Comparison of ENCODE assay signal across 33 cellular contexts in the genomic region with DNA sequence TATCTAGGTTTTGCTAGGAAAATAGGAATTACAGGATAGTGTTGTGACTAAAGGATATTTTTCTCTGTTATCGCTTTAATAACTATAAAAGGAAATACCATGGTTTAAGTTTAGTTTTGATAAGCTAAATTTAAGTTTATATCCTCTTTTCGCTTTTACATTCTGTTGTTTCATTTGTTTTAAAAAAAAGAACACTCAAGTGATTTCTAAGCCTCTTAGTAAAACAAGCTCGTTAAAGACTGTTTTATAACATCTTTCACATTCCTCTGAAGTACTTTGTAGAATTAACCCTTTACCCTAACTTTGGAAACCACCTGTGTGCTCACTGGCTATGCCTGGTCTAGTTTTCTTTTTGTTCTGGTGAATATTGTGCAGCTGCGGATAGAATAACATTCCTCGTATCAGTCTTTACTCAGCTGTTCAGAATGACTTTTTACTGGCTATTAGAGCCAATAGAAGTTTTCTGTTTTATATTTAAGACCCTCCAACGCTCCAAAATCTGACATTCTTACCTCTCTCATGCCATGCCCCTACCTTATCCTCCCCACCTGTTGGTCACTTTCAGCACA.
DNase-seq lines count a peak whose midpoint lies in the region; ATAC-seq, FAIRE-seq and TF ChIP-seq lines count a peak whose summit lies in the region.
"Had no signal": no experiment of that assay in that cellular context is flagged by ENCODE, and none has a peak within 500 bp of the region (broad histone marks: within the 10 kb centered on the region; RNA-seq: fewer than 3 reads in every experiment).

No MANE protein-coding gene starts in this region.

- no peak overlapping the region for H3K4me3 ChIP-seq in A549
- no peak overlapping the region for H3K4me3 ChIP-seq in ascending aorta
- no peak overlapping the region for H3K4me3 ChIP-seq in left lung
- H3K4me3 ChIP-seq in trophoblast cell (ENCODE audit: low read depth, low read length): no peak overlapping the region
- H3K4me3 ChIP-seq in MG63: no peak overlapping the region
- H3K4me3 ChIP-seq: body of pancreas, gastrocnemius medialis, GM12878, PC-9, skin epidermis, suprapubic skin had no signal

- no peak overlapping the region for H2AK5ac ChIP-seq in trophoblast cell (ENCODE audit: low read length)

- H3K27ac ChIP-seq in A549 (peak overlapping the region; percentile 11 to 59; a peak in 1 of 6 replicates), ascending aorta (peak overlapping the region; percentile 43 to 57), left lung (peak overlapping the region in 1 of 2 donors; percentile 26), trophoblast cell (ENCODE audit: low read depth, low read length) (peak overlapping the region; percentile 73)
- H3K27ac ChIP-seq: PC-9, suprapubic skin had no signal

- H3K27me3 Mint-ChIP-seq in activated CD8-positive, alpha-beta T cell treated with anti-CD3 and anti-CD28 coated beads for 36 hours: no peaks in the 10 kb centered on the region
- H3K27me3 Mint-ChIP-seq: CD4-positive, alpha-beta T cell; naive B cell had no signal

- peak overlapping the region; percentile 43 for H3K18ac ChIP-seq in trophoblast cell (ENCODE audit: low read length)

- FAIRE-seq in A549 (lab: Jason Lieb, UNC) (no peak), H54 (lab: Jason Lieb, UNC) (no peak)
- FAIRE-seq: GM12878 had no signal

- peak overlapping the region; percentile 30 for H2BK120ac ChIP-seq in trophoblast cell (ENCODE audit: insufficient read depth, low read length, poor library complexity)

- H3K4me3 Mint-ChIP-seq in activated CD8-positive, alpha-beta T cell treated with anti-CD3 and anti-CD28 coated beads for 36 hours: no peak overlapping the region
- H3K4me3 Mint-ChIP-seq: activated T-cell treated with anti-CD3 and anti-CD28 coated beads, Interleukin-2, amount 50 U/mL, for 72 hours; CD4-positive, alpha-beta T cell; immature natural killer cell; naive B cell had no signal

- H3K4me2 ChIP-seq in A549: peak overlapping the region; percentile 53; the same call in 1 of the 3 replicates
- peak overlapping the region; percentile 8 for H3K4me2 ChIP-seq in trophoblast cell (ENCODE audit: low read length)
- H3K4me2 ChIP-seq: PC-9 had no signal

- POLR2A ChIA-PET in A549 (lab: Yijun Ruan, JAX): no interaction called here
- POLR2A ChIA-PET in activated CD8-positive, alpha-beta T cell treated with anti-CD3 and anti-CD28 coated beads for 36 hours (lab: Charles Lee): no interaction called here

- H3K4ac ChIP-seq in trophoblast cell (ENCODE audit: low read depth, low read length): peak overlapping the region; percentile 13

- H3K36me3 Mint-ChIP-seq in activated CD8-positive, alpha-beta T cell treated with anti-CD3 and anti-CD28 coated beads for 36 hours (ENCODE audit: low read depth): no peaks in the 10 kb centered on the region
- H3K36me3 Mint-ChIP-seq: naive B cell had no signal

- H3K79me1 ChIP-seq in trophoblast cell (ENCODE audit: low read length): peaks cover 21% of the 10 kb centered on the region

- H3K79me2 ChIP-seq in trophoblast cell (ENCODE audit: control insufficient read depth, insufficient read depth, low read length, poor library complexity): peaks cover 2% of the 10 kb centered on the region

- H3K9me3 ChIP-seq in A549 (peaks cover 14% of the 10 kb centered on the region; the same call in 2 of the 3 replicates), ascending aorta (no peaks in the 10 kb centered on the region), left lung (peaks cover 0 to 6% of the 10 kb centered on the region in 2 donors), trophoblast cell (ENCODE audit: insufficient read depth, low read depth, low read length) (peaks cover 3% of the 10 kb centered on the region), MG63 (peaks cover 6% of the 10 kb centered on the region; the same call in 1 of the 2 replicates)
- H3K9me3 ChIP-seq: body of pancreas, gastrocnemius medialis had no signal

- no peak overlapping the region for H3K9ac ChIP-seq in trophoblast cell (ENCODE audit: low read length)

- TF ChIP-seq POLR2A in A549 (IDR thresholded peaks at IDR 0.05; ENCODE audit: low read length): no peak
- no peak for TF ChIP-seq POLR2A in H54 (IDR thresholded peaks at IDR 0.05; ENCODE audit: low read depth, low read length)

- no peak overlapping the region for H2AFZ ChIP-seq in trophoblast cell (ENCODE audit: insufficient read depth, low read length, poor library complexity)
- H2AFZ ChIP-seq: PC-9 had no signal

- peak overlapping the region; percentile 37 for H2BK5ac ChIP-seq in trophoblast cell (ENCODE audit: low read depth, low read length, poor library complexity)

- H3K9me3 Mint-ChIP-seq in activated CD8-positive, alpha-beta T cell treated with anti-CD3 and anti-CD28 coated beads for 36 hours: peaks cover 7% of the 10 kb centered on the region

- no peak for TF ChIP-seq EP300 in A549 (IDR thresholded peaks at IDR 0.05)

- CTCF ChIA-PET in A549 (lab: Yijun Ruan, JAX): no interaction called here
- CTCF ChIA-PET in activated CD8-positive, alpha-beta T cell treated with anti-CD3 and anti-CD28 coated beads for 36 hours (lab: Charles Lee): no interaction called here

- no peak for TF ChIP-seq RAD21 in A549 (conservative IDR thresholded peaks at IDR 0.05 in 1 of 2, IDR thresholded peaks at IDR 0.05 in 1 of 2)

- no peak overlapping the region for H4K12ac ChIP-seq in trophoblast cell (ENCODE audit: low read depth, low read length)

- H4K8ac ChIP-seq in trophoblast cell (ENCODE audit: low read depth, low read length): peak overlapping the region; percentile 4

- no peak overlapping the region for H3K23ac ChIP-seq in trophoblast cell (ENCODE audit: low read length)

- H3K27ac Mint-ChIP-seq in activated CD8-positive, alpha-beta T cell treated with anti-CD3 and anti-CD28 coated beads for 36 hours: no peak overlapping the region
- H3K27ac Mint-ChIP-seq: activated T-cell treated with anti-CD3 and anti-CD28 coated beads, Interleukin-2, amount 50 U/mL, for 72 hours; CD4-positive, alpha-beta T cell; immature natural killer cell had no signal

- peak overlapping the region; percentile 33 for H3K14ac ChIP-seq in trophoblast cell (ENCODE audit: low read length)

- DNase-seq in A549 (ENCODE audit: low read depth in 1 of 2, low spot score in 1 of 2): no peak
- no peak for DNase-seq in ascending aorta (ENCODE audit: low spot score in 2 of 2)
- DNase-seq in left lung: no peak
- DNase-seq in trophoblast cell: no peak
- DNase-seq in H54 (ENCODE audit: insufficient read length, low spot score): no peak
- DNase-seq in MG63: no peak
- no peak for DNase-seq in NCI-H1105 treated with DMSO at 0.1 percent for 48 hours (lab: John Stamatoyannopoulos, UW)
- DNase-seq in activated CD8-positive, alpha-beta T cell treated with anti-CD3 and anti-CD28 coated beads for 36 hours: no peak
- DNase-seq: activated CD4-positive, alpha-beta T cell treated with anti-CD3 and anti-CD28 coated beads, Interleukin-2, amount 50 U/mL, for 4 hours; activated naive CD4-positive, alpha-beta T cell treated with Interleukin-2 at 50 U/mL for 16 hours; activated T-cell treated with anti-CD3 and anti-CD28 coated beads, Interleukin-2, amount 50 U/mL, for 72 hours; body of pancreas; CD4-positive, alpha-beta T cell; gastrocnemius medialis; hypothalamus; immature natural killer cell; Karpas-422; midbrain; MV-4-11; naive B cell; NCI-H2107; NCI-H345; NCI-H69; occipital lobe; PC-9; stimulated activated naive CD4-positive, alpha-beta T cell; T-helper 2 cell had no signal

- intact Hi-C loops in ascending aorta (cut with DNase I) (loop anchor here (2.0 to 10.0 kb wide), 2 partner anchors 183 to 475 kb away; a partner anchor contains a TSS), left lung (cut with DNase I) (no loop called here)
- intact Hi-C loops in activated CD8-positive, alpha-beta T cell treated with anti-CD3 and anti-CD28 coated beads for 36 hours (cut with micrococcal nuclease): no loop called here

- WGBS in A549 (ENCODE audit: missing lambda C conversion rate): 79% methylated on average over 6 of the region's 6 CpGs
- WGBS in trophoblast cell (ENCODE audit: extremely low coverage, insufficient coverage, insufficient read length): no CpG with 5 or more reads among the region's 6 CpGs

- H3K27me3 ChIP-seq in ascending aorta (no peaks in the 10 kb centered on the region), left lung (no peaks in the 10 kb centered on the region), trophoblast cell (ENCODE audit: insufficient read depth, low read length) (no peaks in the 10 kb centered on the region), MG63 (no peaks in the 10 kb centered on the region)
- H3K27me3 ChIP-seq: body of pancreas, gastrocnemius medialis, suprapubic skin had no signal

- peak overlapping the region; percentile 15 for H2BK12ac ChIP-seq in trophoblast cell (ENCODE audit: low read length)

- H3K36me3 ChIP-seq in ascending aorta (no peaks in the 10 kb centered on the region), left lung (no peaks in the 10 kb centered on the region), trophoblast cell (ENCODE audit: control insufficient read depth in 1 of 2, insufficient read depth in 2 of 2, low read length in 2 of 2) (no peaks in the 10 kb centered on the region), MG63 (no peaks in the 10 kb centered on the region)
- H3K36me3 ChIP-seq: gastrocnemius medialis, suprapubic skin had no signal

- H3K4me1 Mint-ChIP-seq in activated CD8-positive, alpha-beta T cell treated with anti-CD3 and anti-CD28 coated beads for 36 hours (ENCODE audit: low read depth): no peaks in the 10 kb centered on the region
- H3K4me1 Mint-ChIP-seq: immature natural killer cell, naive B cell had no signal

- peak overlapping the region; percentile 18 for H4K91ac ChIP-seq in trophoblast cell (ENCODE audit: low read depth, low read length)

- H3K4me1 ChIP-seq in A549 (peaks cover 63% of the 10 kb centered on the region), ascending aorta (peaks cover 6 to 43% of the 10 kb centered on the region in 2 donors), left lung (peaks cover 6 to 39% of the 10 kb centered on the region in 2 donors), trophoblast cell (ENCODE audit: control insufficient read depth in 1 of 2, insufficient read depth in 2 of 2, low read length in 2 of 2) (peaks cover 14 to 26% of the 10 kb centered on the region in 2 experiments)

- TF ChIP-seq CTCF in A549 (IDR thresholded peaks at IDR 0.05): no peak
- no peak for TF ChIP-seq CTCF in ascending aorta (IDR thresholded peaks at IDR 0.05)
- TF ChIP-seq CTCF in left lung (IDR thresholded peaks at IDR 0.05): no peak
- TF ChIP-seq CTCF in activated CD8-positive, alpha-beta T cell treated with anti-CD3 and anti-CD28 coated beads for 36 hours (IDR thresholded peaks at IDR 0.05): no peak

- ATAC-seq in A549: no peak
- peak; percentile 49 for ATAC-seq in left lung
- ATAC-seq in activated CD8-positive, alpha-beta T cell treated with anti-CD3 and anti-CD28 coated beads for 36 hours: no peak
- ATAC-seq: activated CD4-positive, CD25-positive, alpha-beta regulatory T cell treated with anti-CD3 and anti-CD28 coated beads, Interleukin-2, amount 50 U/mL, for 24 hours; activated T-cell treated with anti-CD3 and anti-CD28 coated beads, Interleukin-2, amount 50 U/mL, for 72 hours; body of pancreas; GM12878; HCT116; left lobe of liver had no signal
